In genomic region chr12:33593753-33594152, GRCh38 we compare ENCODE assay signal across 7 cellular contexts.
"Had no signal": no experiment of that assay in that cellular context is flagged by ENCODE, and none has a peak within 500 bp of the region (broad histone marks: within the 10 kb centered on the region; RNA-seq: fewer than 3 reads in every experiment).

No MANE protein-coding gene starts in this region.

- DNase-seq: GM23248, GOT3, H9, HCEC 1CT, KG1 had no signal

- H2AFZ ChIP-seq: GM23248 had no signal

- H3K27ac ChIP-seq: GM23248 had no signal

- H3K4me3 ChIP-seq: GM23248 had no signal

- H3K9ac ChIP-seq: GM23248 had no signal

- FAIRE-seq: H54, HepG2 had no signal

- ATAC-seq: HepG2 had no signal
